ENCODE assay signal across 1 cellular context in the genomic region with DNA sequence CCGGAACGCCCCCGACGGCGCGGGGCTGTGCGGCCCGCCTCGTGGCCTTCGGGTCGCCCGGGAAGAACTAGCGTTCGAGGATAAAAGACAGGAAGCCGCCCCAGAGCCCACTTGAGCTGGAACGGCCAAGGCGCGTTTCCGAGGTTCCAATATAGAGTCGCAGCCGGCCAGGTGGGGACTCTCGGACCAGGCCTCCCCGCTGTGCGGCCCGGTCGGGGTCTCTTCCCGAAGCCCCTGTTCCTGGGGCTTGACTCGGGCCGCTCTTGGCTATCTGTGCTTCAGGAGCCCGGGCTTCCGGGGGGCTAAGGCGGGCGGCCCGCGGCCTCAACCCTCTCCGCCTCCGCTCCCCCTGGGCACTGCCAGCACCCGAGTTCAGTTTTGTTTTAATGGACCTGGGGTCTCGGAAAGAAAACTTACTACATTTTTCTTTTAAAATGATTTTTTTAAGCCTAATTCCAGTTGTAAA.
TF ChIP-seq lines count a peak whose summit lies in the region.

No MANE protein-coding gene starts in this region.

TF ChIP-seq in K562, 482 proteins besides CTCF, POLR2A, EP300 and RAD21 (continued from another document and continues in another):
- TF ChIP-seq, protein P1, sequence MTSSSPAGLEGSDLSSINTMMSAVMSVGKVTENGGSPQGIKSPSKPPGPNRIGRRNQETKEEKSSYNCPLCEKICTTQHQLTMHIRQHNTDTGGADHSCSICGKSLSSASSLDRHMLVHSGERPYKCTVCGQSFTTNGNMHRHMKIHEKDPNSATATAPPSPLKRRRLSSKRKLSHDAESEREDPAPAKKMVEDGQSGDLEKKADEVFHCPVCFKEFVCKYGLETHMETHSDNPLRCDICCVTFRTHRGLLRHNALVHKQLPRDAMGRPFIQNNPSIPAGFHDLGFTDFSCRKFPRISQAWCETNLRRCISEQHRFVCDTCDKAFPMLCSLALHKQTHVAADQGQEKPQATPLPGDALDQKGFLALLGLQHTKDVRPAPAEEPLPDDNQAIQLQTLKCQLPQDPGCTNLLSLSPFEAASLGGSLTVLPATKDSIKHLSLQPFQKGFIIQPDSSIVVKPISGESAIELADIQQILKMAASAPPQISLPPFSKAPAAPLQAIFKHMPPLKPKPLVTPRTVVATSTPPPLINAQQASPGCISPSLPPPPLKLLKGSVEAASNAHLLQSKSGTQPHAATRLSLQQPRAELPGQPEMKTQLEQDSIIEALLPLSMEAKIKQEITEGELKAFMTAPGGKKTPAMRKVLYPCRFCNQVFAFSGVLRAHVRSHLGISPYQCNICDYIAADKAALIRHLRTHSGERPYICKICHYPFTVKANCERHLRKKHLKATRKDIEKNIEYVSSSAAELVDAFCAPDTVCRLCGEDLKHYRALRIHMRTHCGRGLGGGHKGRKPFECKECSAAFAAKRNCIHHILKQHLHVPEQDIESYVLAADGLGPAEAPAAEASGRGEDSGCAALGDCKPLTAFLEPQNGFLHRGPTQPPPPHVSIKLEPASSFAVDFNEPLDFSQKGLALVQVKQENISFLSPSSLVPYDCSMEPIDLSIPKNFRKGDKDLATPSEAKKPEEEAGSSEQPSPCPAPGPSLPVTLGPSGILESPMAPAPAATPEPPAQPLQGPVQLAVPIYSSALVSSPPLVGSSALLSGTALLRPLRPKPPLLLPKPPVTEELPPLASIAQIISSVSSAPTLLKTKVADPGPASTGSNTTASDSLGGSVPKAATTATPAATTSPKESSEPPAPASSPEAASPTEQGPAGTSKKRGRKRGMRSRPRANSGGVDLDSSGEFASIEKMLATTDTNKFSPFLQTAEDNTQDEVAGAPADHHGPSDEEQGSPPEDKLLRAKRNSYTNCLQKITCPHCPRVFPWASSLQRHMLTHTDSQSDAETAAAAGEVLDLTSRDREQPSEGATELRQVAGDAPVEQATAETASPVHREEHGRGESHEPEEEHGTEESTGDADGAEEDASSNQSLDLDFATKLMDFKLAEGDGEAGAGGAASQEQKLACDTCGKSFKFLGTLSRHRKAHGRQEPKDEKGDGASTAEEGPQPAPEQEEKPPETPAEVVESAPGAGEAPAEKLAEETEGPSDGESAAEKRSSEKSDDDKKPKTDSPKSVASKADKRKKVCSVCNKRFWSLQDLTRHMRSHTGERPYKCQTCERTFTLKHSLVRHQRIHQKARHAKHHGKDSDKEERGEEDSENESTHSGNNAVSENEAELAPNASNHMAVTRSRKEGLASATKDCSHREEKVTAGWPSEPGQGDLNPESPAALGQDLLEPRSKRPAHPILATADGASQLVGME (CRISPR knock-in tag; IDR thresholded peaks at IDR 0.05) = 0 out of 2 replicates have a peak, but pooled peaks have one; percentile 31
- TF ChIP-seq ZNF212 (CRISPR knock-in tag; IDR thresholded peaks at IDR 0.05) (no peak), SRSF7 (optimal IDR thresholded peaks at IDR 0.05; ENCODE audit: low read depth, low read length) (no peak), NR2F6 (CRISPR knock-in tag; IDR thresholded peaks at IDR 0.05) (no peak), SRSF9 (IDR thresholded peaks at IDR 0.05; ENCODE audit: borderline replicate concordance, low read depth, low read length) (no peak), CBFA2T3 (IDR thresholded peaks at IDR 0.05) (no peak), POLR2AphosphoS2 (IDR thresholded peaks at IDR 0.05; ENCODE audit: low read length) (no peak), FOS (IDR thresholded peaks at IDR 0.05; ENCODE audit: extremely low read depth, insufficient read length) (no peak), ATF7 (IDR thresholded peaks at IDR 0.05) (no peak), NCOR1 (IDR thresholded peaks at IDR 0.05) (no peak), HDAC2 (IDR thresholded peaks at IDR 0.05) (no peak), ZNF584 (CRISPR knock-in tag; IDR thresholded peaks at IDR 0.05; ENCODE audit: low read depth) (no peak), POLR2B (IDR thresholded peaks at IDR 0.05; ENCODE audit: low read depth, partially characterized antibody) (no peak), L3MBTL2 (IDR thresholded peaks at IDR 0.05) (peak; percentile 99), ZNF778 (CRISPR knock-in tag; IDR thresholded peaks at IDR 0.05) (no peak), SMARCC2 (IDR thresholded peaks at IDR 0.05; ENCODE audit: low read depth) (no peak), TEAD1 (CRISPR knock-in tag; IDR thresholded peaks at IDR 0.05) (no peak), MYC (IDR thresholded peaks at IDR 0.05; ENCODE audit: low read depth, low read length) (peak; percentile 40; the same call in 1 of the 2 replicates), MYC (CRISPR knock-in tag; IDR thresholded peaks at IDR 0.05; ENCODE audit: borderline replicate concordance, low read depth) (peak; percentile 83; the same call in 1 of the 2 replicates), SLC30A9 (CRISPR knock-in tag; IDR thresholded peaks at IDR 0.05) (no peak), TAF9B (IDR thresholded peaks at IDR 0.05; ENCODE audit: partially characterized antibody) (no peak), ZFP36 (IDR thresholded peaks at IDR 0.05; ENCODE audit: low read depth, low read length, partially characterized antibody) (no peak), HMG20A (CRISPR knock-in tag; conservative IDR thresholded peaks at IDR 0.05) (no peak), ZNF239 (CRISPR knock-in tag; IDR thresholded peaks at IDR 0.05) (0 out of 2 replicates have a peak, but pooled peaks have one; percentile 16), RCOR1 (IDR thresholded peaks at IDR 0.05; ENCODE audit: borderline replicate concordance in 1 of 2, low read depth in 2 of 2, low read length in 2 of 2) (no peak), GTF2A2 (tag; IDR thresholded peaks at IDR 0.05) (no peak), RBFOX2 (IDR thresholded peaks at IDR 0.05; ENCODE audit: low read depth, low read length) (peak; percentile 50), KDM5B (IDR thresholded peaks at IDR 0.05; ENCODE audit: insufficient replicate concordance, low read depth, low read length) (no peak)
- TF ChIP-seq, protein P2, sequence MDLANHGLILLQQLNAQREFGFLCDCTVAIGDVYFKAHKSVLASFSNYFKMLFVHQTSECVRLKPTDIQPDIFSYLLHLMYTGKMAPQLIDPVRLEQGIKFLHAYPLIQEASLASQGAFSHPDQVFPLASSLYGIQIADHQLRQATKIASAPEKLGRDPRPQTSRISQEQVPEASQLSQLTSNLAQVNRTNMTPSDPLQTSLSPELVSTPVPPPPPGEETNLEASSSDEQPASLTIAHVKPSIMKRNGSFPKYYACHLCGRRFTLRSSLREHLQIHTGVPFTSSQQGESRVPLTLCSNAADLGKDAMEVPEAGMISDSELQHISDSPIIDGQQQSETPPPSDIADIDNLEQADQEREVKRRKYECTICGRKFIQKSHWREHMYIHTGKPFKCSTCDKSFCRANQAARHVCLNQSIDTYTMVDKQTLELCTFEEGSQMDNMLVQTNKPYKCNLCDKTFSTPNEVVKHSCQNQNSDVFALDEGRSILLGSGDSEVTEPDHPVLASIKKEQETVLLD (IDR thresholded peaks at IDR 0.05) = no peak
- TF ChIP-seq, protein P3, sequence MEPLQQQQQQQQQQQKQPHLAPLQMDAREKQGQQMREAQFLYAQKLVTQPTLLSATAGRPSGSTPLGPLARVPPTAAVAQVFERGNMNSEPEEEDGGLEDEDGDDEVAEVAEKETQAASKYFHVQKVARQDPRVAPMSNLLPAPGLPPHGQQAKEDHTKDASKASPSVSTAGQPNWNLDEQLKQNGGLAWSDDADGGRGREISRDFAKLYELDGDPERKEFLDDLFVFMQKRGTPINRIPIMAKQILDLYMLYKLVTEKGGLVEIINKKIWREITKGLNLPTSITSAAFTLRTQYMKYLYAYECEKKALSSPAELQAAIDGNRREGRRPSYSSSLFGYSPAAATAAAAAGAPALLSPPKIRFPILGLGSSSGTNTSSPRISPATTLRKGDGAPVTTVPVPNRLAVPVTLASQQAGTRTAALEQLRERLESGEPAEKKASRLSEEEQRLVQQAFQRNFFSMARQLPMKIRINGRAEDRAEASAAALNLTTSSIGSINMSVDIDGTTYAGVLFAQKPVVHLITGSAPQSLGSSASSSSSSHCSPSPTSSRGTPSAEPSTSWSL (CRISPR knock-in tag; IDR thresholded peaks at IDR 0.05; ENCODE audit: borderline replicate concordance) = no peak
- TF ChIP-seq, protein P4, sequence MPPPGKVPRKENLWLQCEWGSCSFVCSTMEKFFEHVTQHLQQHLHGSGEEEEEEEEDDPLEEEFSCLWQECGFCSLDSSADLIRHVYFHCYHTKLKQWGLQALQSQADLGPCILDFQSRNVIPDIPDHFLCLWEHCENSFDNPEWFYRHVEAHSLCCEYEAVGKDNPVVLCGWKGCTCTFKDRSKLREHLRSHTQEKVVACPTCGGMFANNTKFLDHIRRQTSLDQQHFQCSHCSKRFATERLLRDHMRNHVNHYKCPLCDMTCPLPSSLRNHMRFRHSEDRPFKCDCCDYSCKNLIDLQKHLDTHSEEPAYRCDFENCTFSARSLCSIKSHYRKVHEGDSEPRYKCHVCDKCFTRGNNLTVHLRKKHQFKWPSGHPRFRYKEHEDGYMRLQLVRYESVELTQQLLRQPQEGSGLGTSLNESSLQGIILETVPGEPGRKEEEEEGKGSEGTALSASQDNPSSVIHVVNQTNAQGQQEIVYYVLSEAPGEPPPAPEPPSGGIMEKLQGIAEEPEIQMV (tag; conservative IDR thresholded peaks at IDR 0.05; ENCODE audit: low read depth) = no peak
- TF ChIP-seq, protein P5, sequence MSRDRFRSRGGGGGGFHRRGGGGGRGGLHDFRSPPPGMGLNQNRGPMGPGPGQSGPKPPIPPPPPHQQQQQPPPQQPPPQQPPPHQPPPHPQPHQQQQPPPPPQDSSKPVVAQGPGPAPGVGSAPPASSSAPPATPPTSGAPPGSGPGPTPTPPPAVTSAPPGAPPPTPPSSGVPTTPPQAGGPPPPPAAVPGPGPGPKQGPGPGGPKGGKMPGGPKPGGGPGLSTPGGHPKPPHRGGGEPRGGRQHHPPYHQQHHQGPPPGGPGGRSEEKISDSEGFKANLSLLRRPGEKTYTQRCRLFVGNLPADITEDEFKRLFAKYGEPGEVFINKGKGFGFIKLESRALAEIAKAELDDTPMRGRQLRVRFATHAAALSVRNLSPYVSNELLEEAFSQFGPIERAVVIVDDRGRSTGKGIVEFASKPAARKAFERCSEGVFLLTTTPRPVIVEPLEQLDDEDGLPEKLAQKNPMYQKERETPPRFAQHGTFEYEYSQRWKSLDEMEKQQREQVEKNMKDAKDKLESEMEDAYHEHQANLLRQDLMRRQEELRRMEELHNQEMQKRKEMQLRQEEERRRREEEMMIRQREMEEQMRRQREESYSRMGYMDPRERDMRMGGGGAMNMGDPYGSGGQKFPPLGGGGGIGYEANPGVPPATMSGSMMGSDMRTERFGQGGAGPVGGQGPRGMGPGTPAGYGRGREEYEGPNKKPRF (IDR thresholded peaks at IDR 0.05; ENCODE audit: low read depth, low read length) = no peak
- TF ChIP-seq, protein P6, sequence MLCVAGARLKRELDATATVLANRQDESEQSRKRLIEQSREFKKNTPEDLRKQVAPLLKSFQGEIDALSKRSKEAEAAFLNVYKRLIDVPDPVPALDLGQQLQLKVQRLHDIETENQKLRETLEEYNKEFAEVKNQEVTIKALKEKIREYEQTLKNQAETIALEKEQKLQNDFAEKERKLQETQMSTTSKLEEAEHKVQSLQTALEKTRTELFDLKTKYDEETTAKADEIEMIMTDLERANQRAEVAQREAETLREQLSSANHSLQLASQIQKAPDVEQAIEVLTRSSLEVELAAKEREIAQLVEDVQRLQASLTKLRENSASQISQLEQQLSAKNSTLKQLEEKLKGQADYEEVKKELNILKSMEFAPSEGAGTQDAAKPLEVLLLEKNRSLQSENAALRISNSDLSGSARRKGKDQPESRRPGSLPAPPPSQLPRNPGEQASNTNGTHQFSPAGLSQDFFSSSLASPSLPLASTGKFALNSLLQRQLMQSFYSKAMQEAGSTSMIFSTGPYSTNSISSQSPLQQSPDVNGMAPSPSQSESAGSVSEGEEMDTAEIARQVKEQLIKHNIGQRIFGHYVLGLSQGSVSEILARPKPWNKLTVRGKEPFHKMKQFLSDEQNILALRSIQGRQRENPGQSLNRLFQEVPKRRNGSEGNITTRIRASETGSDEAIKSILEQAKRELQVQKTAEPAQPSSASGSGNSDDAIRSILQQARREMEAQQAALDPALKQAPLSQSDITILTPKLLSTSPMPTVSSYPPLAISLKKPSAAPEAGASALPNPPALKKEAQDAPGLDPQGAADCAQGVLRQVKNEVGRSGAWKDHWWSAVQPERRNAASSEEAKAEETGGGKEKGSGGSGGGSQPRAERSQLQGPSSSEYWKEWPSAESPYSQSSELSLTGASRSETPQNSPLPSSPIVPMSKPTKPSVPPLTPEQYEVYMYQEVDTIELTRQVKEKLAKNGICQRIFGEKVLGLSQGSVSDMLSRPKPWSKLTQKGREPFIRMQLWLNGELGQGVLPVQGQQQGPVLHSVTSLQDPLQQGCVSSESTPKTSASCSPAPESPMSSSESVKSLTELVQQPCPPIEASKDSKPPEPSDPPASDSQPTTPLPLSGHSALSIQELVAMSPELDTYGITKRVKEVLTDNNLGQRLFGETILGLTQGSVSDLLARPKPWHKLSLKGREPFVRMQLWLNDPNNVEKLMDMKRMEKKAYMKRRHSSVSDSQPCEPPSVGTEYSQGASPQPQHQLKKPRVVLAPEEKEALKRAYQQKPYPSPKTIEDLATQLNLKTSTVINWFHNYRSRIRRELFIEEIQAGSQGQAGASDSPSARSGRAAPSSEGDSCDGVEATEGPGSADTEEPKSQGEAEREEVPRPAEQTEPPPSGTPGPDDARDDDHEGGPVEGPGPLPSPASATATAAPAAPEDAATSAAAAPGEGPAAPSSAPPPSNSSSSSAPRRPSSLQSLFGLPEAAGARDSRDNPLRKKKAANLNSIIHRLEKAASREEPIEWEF (CRISPR knock-in tag; IDR thresholded peaks at IDR 0.05) = no peak
- TF ChIP-seq, protein P7, sequence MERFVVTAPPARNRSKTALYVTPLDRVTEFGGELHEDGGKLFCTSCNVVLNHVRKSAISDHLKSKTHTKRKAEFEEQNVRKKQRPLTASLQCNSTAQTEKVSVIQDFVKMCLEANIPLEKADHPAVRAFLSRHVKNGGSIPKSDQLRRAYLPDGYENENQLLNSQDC (CRISPR knock-in tag; IDR thresholded peaks at IDR 0.05) = no peak
- TF ChIP-seq, protein P8, sequence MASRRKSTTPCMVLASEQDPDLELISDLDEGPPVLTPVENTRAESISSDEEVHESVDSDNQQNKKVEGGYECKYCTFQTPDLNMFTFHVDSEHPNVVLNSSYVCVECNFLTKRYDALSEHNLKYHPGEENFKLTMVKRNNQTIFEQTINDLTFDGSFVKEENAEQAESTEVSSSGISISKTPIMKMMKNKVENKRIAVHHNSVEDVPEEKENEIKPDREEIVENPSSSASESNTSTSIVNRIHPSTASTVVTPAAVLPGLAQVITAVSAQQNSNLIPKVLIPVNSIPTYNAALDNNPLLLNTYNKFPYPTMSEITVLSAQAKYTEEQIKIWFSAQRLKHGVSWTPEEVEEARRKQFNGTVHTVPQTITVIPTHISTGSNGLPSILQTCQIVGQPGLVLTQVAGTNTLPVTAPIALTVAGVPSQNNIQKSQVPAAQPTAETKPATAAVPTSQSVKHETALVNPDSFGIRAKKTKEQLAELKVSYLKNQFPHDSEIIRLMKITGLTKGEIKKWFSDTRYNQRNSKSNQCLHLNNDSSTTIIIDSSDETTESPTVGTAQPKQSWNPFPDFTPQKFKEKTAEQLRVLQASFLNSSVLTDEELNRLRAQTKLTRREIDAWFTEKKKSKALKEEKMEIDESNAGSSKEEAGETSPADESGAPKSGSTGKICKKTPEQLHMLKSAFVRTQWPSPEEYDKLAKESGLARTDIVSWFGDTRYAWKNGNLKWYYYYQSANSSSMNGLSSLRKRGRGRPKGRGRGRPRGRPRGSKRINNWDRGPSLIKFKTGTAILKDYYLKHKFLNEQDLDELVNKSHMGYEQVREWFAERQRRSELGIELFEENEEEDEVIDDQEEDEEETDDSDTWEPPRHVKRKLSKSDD (conservative IDR thresholded peaks at IDR 0.05; ENCODE audit: low read length) = no peak
- TF ChIP-seq, protein P9, sequence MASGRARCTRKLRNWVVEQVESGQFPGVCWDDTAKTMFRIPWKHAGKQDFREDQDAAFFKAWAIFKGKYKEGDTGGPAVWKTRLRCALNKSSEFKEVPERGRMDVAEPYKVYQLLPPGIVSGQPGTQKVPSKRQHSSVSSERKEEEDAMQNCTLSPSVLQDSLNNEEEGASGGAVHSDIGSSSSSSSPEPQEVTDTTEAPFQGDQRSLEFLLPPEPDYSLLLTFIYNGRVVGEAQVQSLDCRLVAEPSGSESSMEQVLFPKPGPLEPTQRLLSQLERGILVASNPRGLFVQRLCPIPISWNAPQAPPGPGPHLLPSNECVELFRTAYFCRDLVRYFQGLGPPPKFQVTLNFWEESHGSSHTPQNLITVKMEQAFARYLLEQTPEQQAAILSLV (tag; IDR thresholded peaks at IDR 0.05) = no peak
